Comparison of ENCODE assay signal across 1 cellular context in genomic region chr13:75402787-75403186, GRCh38.
TF ChIP-seq lines count a peak whose summit lies in the region.

No MANE protein-coding gene starts in this region.

TF ChIP-seq in HepG2, 621 proteins besides CTCF, POLR2A, EP300 and RAD21 (continued from another document):
- TF ChIP-seq REXO4 (CRISPR knock-in tag; IDR thresholded peaks at IDR 0.05; ENCODE audit: borderline replicate concordance) (no peak), ETV5 (CRISPR knock-in tag; IDR thresholded peaks at IDR 0.05; ENCODE audit: borderline replicate concordance) (no peak), ARID2 (CRISPR knock-in tag; IDR thresholded peaks at IDR 0.05; ENCODE audit: borderline replicate concordance) (no peak), AGO2 (optimal IDR thresholded peaks at IDR 0.05; ENCODE audit: low read depth, low read length) (no peak), PHF20 (CRISPR knock-in tag; IDR thresholded peaks at IDR 0.05) (no peak), SMAD3 (CRISPR knock-in tag; IDR thresholded peaks at IDR 0.05) (no peak), SATB2 (CRISPR knock-in tag; IDR thresholded peaks at IDR 0.05) (no peak), HNRNPL (IDR thresholded peaks at IDR 0.05; ENCODE audit: low read depth, low read length) (no peak), ZFYVE20 (CRISPR knock-in tag; IDR thresholded peaks at IDR 0.05; ENCODE audit: borderline replicate concordance, low read depth) (no peak), REL (CRISPR knock-in tag; conservative IDR thresholded peaks at IDR 0.05) (no peak), THAP8 (CRISPR knock-in tag; IDR thresholded peaks at IDR 0.05; ENCODE audit: borderline replicate concordance) (no peak), RELA (CRISPR knock-in tag; IDR thresholded peaks at IDR 0.05) (no peak), BORCS8-MEF2B (CRISPR knock-in tag; IDR thresholded peaks at IDR 0.05) (no peak), HOXA9 (CRISPR knock-in tag; IDR thresholded peaks at IDR 0.05; ENCODE audit: borderline replicate concordance) (no peak), ZNF740 (CRISPR knock-in tag; IDR thresholded peaks at IDR 0.05) (no peak), ZNF687 (CRISPR knock-in tag; IDR thresholded peaks at IDR 0.05) (no peak; the same call in 1 of the 2 replicates), MZF1 (CRISPR knock-in tag; IDR thresholded peaks at IDR 0.05; ENCODE audit: borderline replicate concordance) (no peak), ZNF670 (CRISPR knock-in tag; IDR thresholded peaks at IDR 0.05; ENCODE audit: borderline replicate concordance) (no peak), ZNF224 (CRISPR knock-in tag; IDR thresholded peaks at IDR 0.05) (no peak), BATF2 (CRISPR knock-in tag; IDR thresholded peaks at IDR 0.05) (no peak), ZBTB44 (CRISPR knock-in tag; IDR thresholded peaks at IDR 0.05) (no peak), ZC3H4 (CRISPR knock-in tag; IDR thresholded peaks at IDR 0.05; ENCODE audit: borderline replicate concordance) (no peak), HMG20B (CRISPR knock-in tag; conservative IDR thresholded peaks at IDR 0.05) (no peak), ARNT2 (CRISPR knock-in tag; IDR thresholded peaks at IDR 0.05; ENCODE audit: low read depth) (no peak), ZNF773 (CRISPR knock-in tag; IDR thresholded peaks at IDR 0.05; ENCODE audit: borderline replicate concordance) (no peak), TEAD3 (CRISPR knock-in tag; optimal IDR thresholded peaks at IDR 0.05; ENCODE audit: borderline replicate concordance) (peak; percentile 68)
TF ChIP-seq in HepG2: peak in this region for 33.
